27 cellular contexts compared by ENCODE assay signal in genomic region chr22:32494971-32495370, GRCh38. TPM values are rescaled to one million over a fixed set of nuclear protein-coding genes. Genes with fewer than 3 reads are reported as not detected.
DNase-seq lines count a peak whose midpoint lies in the region; ATAC-seq, FAIRE-seq and TF ChIP-seq lines count a peak whose summit lies in the region.
"Had no signal": no experiment of that assay in that cellular context is flagged by ENCODE, and none has a peak within 500 bp of the region (broad histone marks: within the 10 kb centered on the region; RNA-seq: fewer than 3 reads in every experiment).

No MANE protein-coding gene starts in this region.

- H3K14ac ChIP-seq in H1 (ENCODE audit: insufficient read length) = no peak overlapping the region

- H3K9ac ChIP-seq in H1 (replicated peaks in 1 of 4; ENCODE audit: extremely low read depth in 1 of 4, low read depth in 3 of 4, low read length in 3 of 4) = no peak overlapping the region
- no peak overlapping the region for H3K9ac ChIP-seq in mammary epithelial cell (ENCODE audit: insufficient read depth, low read length)
- H3K9ac ChIP-seq: BLaER1 treated with 17β-estradiol and CSF1 and Interleukin-3, amounts not matched to agents 10 nM and 100 nM had no signal

- H3K4me3 ChIP-seq in H1 (ENCODE audit: extremely low read depth in 1 of 4, insufficient read depth in 2 of 4, low read depth in 3 of 4, low read length in 4 of 4) = no peak overlapping the region
- no peak overlapping the region for H3K4me3 ChIP-seq in mammary epithelial cell (replicated peaks in 1 of 3; ENCODE audit: insufficient read depth in 1 of 3, low read depth in 2 of 3, low read length in 3 of 3)
- H3K4me3 ChIP-seq: A549; BLaER1 treated with 17β-estradiol and CSF1 and Interleukin-3, amounts not matched to agents 10 nM and 100 nM; SJSA1 had no signal

- intact Hi-C loops in mammary epithelial cell (cut with micrococcal nuclease) = no loop called here

- peak; percentile 19 for FAIRE-seq in H1 (lab: Jason Lieb, UNC)
- FAIRE-seq: A549, D721Med, HTR-8/SVneo had no signal

- H4K91ac ChIP-seq in H1 (replicated peaks; ENCODE audit: insufficient read length, low read length) = no peak overlapping the region

- H3K79me2 ChIP-seq in H1 (ENCODE audit: control insufficient read depth in 1 of 2, insufficient read depth in 2 of 2, low read length in 2 of 2) (no peaks in the 10 kb centered on the region), mammary epithelial cell (ENCODE audit: insufficient read depth, low read length) (peaks cover 6% of the 10 kb centered on the region)

- no peak overlapping the region for H2BK120ac ChIP-seq in H1 (replicated peaks; ENCODE audit: low read depth, low read length)

- no peak for TF ChIP-seq RAD21 in H1 (IDR thresholded peaks at IDR 0.05 in 1 of 2, conservative IDR thresholded peaks at IDR 0.05 in 1 of 2; ENCODE audit: low read depth in 2 of 2, low read length in 2 of 2)

- ATAC-seq in activated T-cell treated with anti-CD3 and anti-CD28 coated beads, Interleukin-2, amount 50 U/mL, for 72 hours (replicated peaks in 1 of 2) = no peak
- ATAC-seq: A549, T-cell had no signal

- H3K4me3 Mint-ChIP-seq in activated T-cell treated with anti-CD3 and anti-CD28 coated beads, Interleukin-2, amount 50 U/mL, for 24 hours = no peak overlapping the region
- no peak overlapping the region for H3K4me3 Mint-ChIP-seq in activated T-cell treated with anti-CD3 and anti-CD28 coated beads, Interleukin-2, amount 50 U/mL, for 72 hours
- no peak overlapping the region for H3K4me3 Mint-ChIP-seq in osteocyte (ENCODE audit: unreplicated experiment)
- H3K4me3 Mint-ChIP-seq: CD4-positive, alpha-beta T cell; T-cell had no signal

- H3K27ac ChIP-seq in H1 (ENCODE audit: low read depth, low read length) (no peak overlapping the region), mammary epithelial cell (ENCODE audit: insufficient read depth, low read depth, low read length) (no peak overlapping the region)
- H3K27ac ChIP-seq: A549; BLaER1 treated with 17β-estradiol and CSF1 and Interleukin-3, amounts not matched to agents 10 nM and 100 nM; SJSA1 had no signal

- H3K9me3 ChIP-seq in H1 (ENCODE audit: insufficient read depth in 2 of 2, low read depth in 1 of 2, low read length in 1 of 2) = no peaks in the 10 kb centered on the region
- H3K9me3 ChIP-seq in mammary epithelial cell (replicated peaks; ENCODE audit: insufficient read depth, low read length) = no peaks in the 10 kb centered on the region
- H3K9me3 ChIP-seq: A549; BLaER1 treated with 17β-estradiol and CSF1 and Interleukin-3, amounts not matched to agents 10 nM and 100 nM; SJSA1 had no signal

- H2BK5ac ChIP-seq in H1 (ENCODE audit: low read depth, low read length) = no peak overlapping the region

- no peak overlapping the region for H3K56ac ChIP-seq in H1 (replicated peaks; ENCODE audit: insufficient read length, low read depth, low read length)

- H3K27me3 Mint-ChIP-seq in activated T-cell treated with anti-CD3 and anti-CD28 coated beads, Interleukin-2, amount 50 U/mL, for 24 hours = no peaks in the 10 kb centered on the region
- H3K27me3 Mint-ChIP-seq in activated T-cell treated with anti-CD3 and anti-CD28 coated beads, Interleukin-2, amount 50 U/mL, for 72 hours (ENCODE audit: low read depth) = no peaks in the 10 kb centered on the region
- H3K27me3 Mint-ChIP-seq in osteocyte (ENCODE audit: unreplicated experiment) = no peaks in the 10 kb centered on the region
- H3K27me3 Mint-ChIP-seq: CD4-positive, alpha-beta T cell; T-cell had no signal

- in situ Hi-C loops in mammary epithelial cell (cut with MboI; ENCODE audit: low sequenced_read_pairs in 2 of 2) = no loop called here

- no peak overlapping the region for H2AK5ac ChIP-seq in H1 (ENCODE audit: low read depth, low read length)

- no peak for TF ChIP-seq EP300 in H1 (IDR thresholded peaks at IDR 0.05; ENCODE audit: borderline replicate concordance in 1 of 2, low read depth in 2 of 2, low read length in 2 of 2)

- 92% methylated on average over 4 of the region's 4 CpGs; no CpG with 5 or more reads in 1 of the 2 experiments for WGBS in H1 (ENCODE audit: extremely low coverage in 1 of 2, insufficient coverage in 1 of 2, insufficient read length in 1 of 2, insufficient replicate concordance in 2 of 2, low coverage in 1 of 2, low lambda C conversion rate in 2 of 2, missing lambda C conversion rate in 1 of 2), 2 experiments
- WGBS in mammary epithelial cell (ENCODE audit: low coverage, missing lambda C conversion rate) = 84% methylated on average over 4 of the region's 4 CpGs

- no peak overlapping the region for H2AFZ ChIP-seq in H1 (ENCODE audit: low read length)
- no peak overlapping the region for H2AFZ ChIP-seq in mammary epithelial cell (ENCODE audit: low read depth, low read length)

- H3K18ac ChIP-seq in H1 (ENCODE audit: extremely low read depth, low read length) = no peak overlapping the region

- H3K36me3 ChIP-seq in H1 (ENCODE audit: control insufficient read depth in 2 of 4, insufficient read depth in 4 of 4, low read length in 3 of 4) (peaks cover 0 to 33% (median 12%) of the 10 kb centered on the region in 4 experiments; a peak in 6 of 8 replicates), mammary epithelial cell (ENCODE audit: insufficient read depth, low read length) (peaks cover 34% of the 10 kb centered on the region)

- no peak for TF ChIP-seq POLR2A in H1 (IDR thresholded peaks at IDR 0.05; ENCODE audit: control extremely low read depth in 1 of 2, low read depth in 2 of 2, low read length in 2 of 2)

- H3K4me1 ChIP-seq in H1 (replicated peaks in 1 of 4; ENCODE audit: control insufficient read depth in 3 of 4, insufficient read depth in 4 of 4, low read length in 3 of 4) (no peaks in the 10 kb centered on the region), mammary epithelial cell (ENCODE audit: insufficient read depth, low read length) (no peaks in the 10 kb centered on the region)
- H3K4me1 ChIP-seq: A549; BLaER1 treated with 17β-estradiol and CSF1 and Interleukin-3, amounts not matched to agents 10 nM and 100 nM; SJSA1 had no signal

- H4K8ac ChIP-seq in H1 (ENCODE audit: extremely low read depth, insufficient read depth, low read length) = no peak overlapping the region

- H3K79me1 ChIP-seq in H1 (ENCODE audit: low read depth, low read length) = no peaks in the 10 kb centered on the region

- no peaks in the 10 kb centered on the region for H3K27me3 ChIP-seq in H1 (replicated peaks in 1 of 4; ENCODE audit: control insufficient read depth in 3 of 4, extremely low read depth in 1 of 4, insufficient read depth in 3 of 4, low read length in 3 of 4)
- no peaks in the 10 kb centered on the region for H3K27me3 ChIP-seq in mammary epithelial cell (ENCODE audit: insufficient read depth, low read length)
- H3K27me3 ChIP-seq: BLaER1 treated with 17β-estradiol and CSF1 and Interleukin-3, amounts not matched to agents 10 nM and 100 nM; SJSA1 had no signal

- H3K4me2 ChIP-seq in H1 (ENCODE audit: insufficient read depth in 1 of 2, low read depth in 2 of 2, low read length in 2 of 2) (no peak overlapping the region), mammary epithelial cell (ENCODE audit: insufficient read depth, low read depth, low read length) (no peak overlapping the region)
- H3K4me2 ChIP-seq: A549; BLaER1 treated with 17β-estradiol and CSF1 and Interleukin-3, amounts not matched to agents 10 nM and 100 nM had no signal

- dilution Hi-C loops in mammary epithelial cell (cut with HindIII; ENCODE audit: low sequenced_read_pairs) = loop anchor here (5.0 kb wide), 1 partner anchor 63 kb away; no protein-coding TSS in a partner anchor

- H4K20me1 ChIP-seq in H1 (replicated peaks in 1 of 2; ENCODE audit: control insufficient read depth in 1 of 2, insufficient read depth in 2 of 2, low read length in 2 of 2) (peaks cover 3 to 7% of the 10 kb centered on the region in 2 experiments), mammary epithelial cell (ENCODE audit: insufficient read depth, low read length) (no peaks in the 10 kb centered on the region)

- no peak overlapping the region for H3K4ac ChIP-seq in H1 (replicated peaks; ENCODE audit: insufficient read length, low read depth, low read length)

- H3K27ac Mint-ChIP-seq in activated T-cell treated with anti-CD3 and anti-CD28 coated beads, Interleukin-2, amount 50 U/mL, for 24 hours = peak overlapping the region; percentile 35
- no peak overlapping the region for H3K27ac Mint-ChIP-seq in activated T-cell treated with anti-CD3 and anti-CD28 coated beads, Interleukin-2, amount 50 U/mL, for 72 hours
- no peak overlapping the region for H3K27ac Mint-ChIP-seq in osteocyte (ENCODE audit: unreplicated experiment)
- H3K27ac Mint-ChIP-seq: CD4-positive, alpha-beta T cell; T-cell had no signal

- no peak overlapping the region for H4K5ac ChIP-seq in H1 (ENCODE audit: insufficient read length, low read depth, low read length)

- CTCF ChIA-PET in H1 (lab: Charles Lee; ENCODE audit: partially characterized antibody) (interaction anchor here (0.6 to 1.4 kb wide), 2 partner anchors 17 to 302 kb away, joined by 3 to 6 read pairs; no protein-coding TSS in a partner anchor), mammary epithelial cell (lab: Charles Lee; ENCODE audit: low non-redundant PET) (no interaction called here)

- no peaks in the 10 kb centered on the region for H3K9me3 Mint-ChIP-seq in activated T-cell treated with anti-CD3 and anti-CD28 coated beads, Interleukin-2, amount 50 U/mL, for 24 hours
- H3K9me3 Mint-ChIP-seq in activated T-cell treated with anti-CD3 and anti-CD28 coated beads, Interleukin-2, amount 50 U/mL, for 72 hours = no peaks in the 10 kb centered on the region
- H3K9me3 Mint-ChIP-seq in osteocyte (ENCODE audit: unreplicated experiment) = no peaks in the 10 kb centered on the region
- H3K9me3 Mint-ChIP-seq: CD4-positive, alpha-beta T cell; T-cell had no signal

- no TSS peak for BruUV-seq in mammary epithelial cell (replicated peaks; lab: Mats Ljungman, UMichigan)

- H2BK20ac ChIP-seq in H1 (ENCODE audit: low read length) = no peak overlapping the region

- H2BK15ac ChIP-seq in H1 (ENCODE audit: low read length) = no peak overlapping the region

- TF ChIP-seq CTCF in H1 (IDR thresholded peaks at IDR 0.05; ENCODE audit: control extremely low read depth in 1 of 3, insufficient read depth in 1 of 3, low read depth in 1 of 3, low read length in 3 of 3) (no peak), osteocyte (IDR thresholded peaks at IDR 0.05) (no peak), mammary epithelial cell (conservative IDR thresholded peaks at IDR 0.05 in 1 of 2, IDR thresholded peaks at IDR 0.05 in 1 of 2; ENCODE audit: extremely low read depth in 1 of 2, insufficient read depth in 1 of 2, low read depth in 1 of 2, low read length in 2 of 2) (no peak)

- H3K23ac ChIP-seq in H1 (ENCODE audit: insufficient read length) = no peak overlapping the region

- H3K36me3 Mint-ChIP-seq in activated T-cell treated with anti-CD3 and anti-CD28 coated beads, Interleukin-2, amount 50 U/mL, for 24 hours (ENCODE audit: low read depth) = peaks cover 95% of the 10 kb centered on the region
- peaks cover 18 to 41% of the 10 kb centered on the region in 2 donors for H3K36me3 Mint-ChIP-seq in activated T-cell treated with anti-CD3 and anti-CD28 coated beads, Interleukin-2, amount 50 U/mL, for 72 hours (ENCODE audit: insufficient read depth in 2 of 2)
- H3K36me3 Mint-ChIP-seq in osteocyte (ENCODE audit: unreplicated experiment) = peaks cover 75% of the 10 kb centered on the region

- H3K23me2 ChIP-seq in H1 (ENCODE audit: low read depth, low read length) = no peaks in the 10 kb centered on the region

- DNase-seq in activated T-cell treated with anti-CD3 and anti-CD28 coated beads, Interleukin-2, amount 50 U/mL, for 24 hours = no peak
- DNase-seq in activated T-cell treated with anti-CD3 and anti-CD28 coated beads, Interleukin-2, amount 50 U/mL, for 72 hours = no peak
- DNase-seq in NCI-H524 (lab: John Stamatoyannopoulos, UW) (peak; percentile 49 to 85), NCI-H82 (lab: John Stamatoyannopoulos, UW) (peak; percentile 78), H1 (ENCODE audit: low read depth in 1 of 2, low spot score in 2 of 2) (no peak), osteocyte (ENCODE audit: extremely low spot score, unreplicated experiment) (no peak), mammary epithelial cell (no peak), glomerular visceral epithelial cell (ENCODE audit: extremely low spot score) (no peak)
- DNase-seq: AML-193; CD4-positive, alpha-beta T cell; GOT3; HCEC 1CT; KBM-7; NCI-H1105 treated with DMSO at 0.1 percent for 48 hours; NCI-H146; NCI-H1930; NCI-H748 treated with DMSO at 0.1 percent for 48 hours; Right ventricle myocardium superior; RPMI8226; T-cell had no signal

- POLR2A ChIA-PET in H1 (lab: Charles Lee; ENCODE audit: partially characterized antibody) = no interaction called here

- no peaks in the 10 kb centered on the region for H3K4me1 Mint-ChIP-seq in activated T-cell treated with anti-CD3 and anti-CD28 coated beads, Interleukin-2, amount 50 U/mL, for 24 hours (ENCODE audit: low read depth)
- H3K4me1 Mint-ChIP-seq in activated T-cell treated with anti-CD3 and anti-CD28 coated beads, Interleukin-2, amount 50 U/mL, for 72 hours (ENCODE audit: low read depth) = no peaks in the 10 kb centered on the region
- H3K4me1 Mint-ChIP-seq in osteocyte (ENCODE audit: unreplicated experiment) = no peaks in the 10 kb centered on the region
- H3K4me1 Mint-ChIP-seq: T-cell had no signal

- no peak overlapping the region for H2BK12ac ChIP-seq in H1 (ENCODE audit: low read depth, low read length)

RNA-seq across cellular contexts. Expression of gene FBXO7, which starts 20.4 kb away (rescaled TPM):
- total RNA-seq in activated T-cell treated with anti-CD3 and anti-CD28 coated beads, Interleukin-2, amount 50 U/mL, for 72 hours = 100 to 1,000 TPM in 1 of 2 donors, 10 to 100 TPM in 1; 96.1 to 103 TPM
- 59.1 and 62.7 TPM in 2 replicates for total RNA-seq in H1 (2021; fragmentation: NEBNext Ultra II Directional; extraction: Animal tissue kit (Norgen Biotek cat#: 25700))
- 59.5 and 76.1 TPM in 2 replicates for polyA plus RNA-seq in H1 (2011; rRNA removed)
- polyA plus RNA-seq in H1 (2011; cell fraction: cytosol; rRNA removed) = 63.8 TPM
- polyA plus RNA-seq in H1 (2011; cell fraction: nucleus; rRNA removed) = 43.0 TPM
- 50.5 to 58.7 TPM (median 52.5 TPM) in 4 replicates for polyA plus RNA-seq in H1 (2012, experiment 1 of 2)
- 39.6 TPM for polyA plus RNA-seq in H1 (2012, experiment 2 of 2)
- 50.8 TPM for polyA plus RNA-seq in H1 (2013, experiment 1 of 2)
- 50.1 TPM for polyA plus RNA-seq in H1 (2013, experiment 2 of 2)
- polyA minus RNA-seq in H1 (2011; rRNA and poly(A)+ RNA removed) = 103 and 107 TPM in 2 replicates
- polyA minus RNA-seq in H1 (2011; cell fraction: cytosol; rRNA and poly(A)+ RNA removed) = 32.2 TPM
- 34.3 TPM for polyA minus RNA-seq in H1 (2011; cell fraction: nucleus; rRNA and poly(A)+ RNA removed)
- 84.7 and 86.9 TPM in 2 replicates for total RNA-seq in osteocyte
- total RNA-seq in mammary epithelial cell = 10 to 100 TPM; 67.2 to 69.0 TPM
- polyA plus RNA-seq in mammary epithelial cell = 93.7 TPM
- 90.6 TPM for polyA minus RNA-seq in mammary epithelial cell

RNA-seq across cellular contexts. Expression of gene BPIFC, which starts 30.7 kb away (rescaled TPM):
- not detected for total RNA-seq in activated T-cell treated with anti-CD3 and anti-CD28 coated beads, Interleukin-2, amount 50 U/mL, for 72 hours
- total RNA-seq in H1 (2021; fragmentation: NEBNext Ultra II Directional; extraction: Animal tissue kit (Norgen Biotek cat#: 25700)) = not detected in 2 replicates
- polyA plus RNA-seq in H1 (2011; rRNA removed) (not detected in 2 replicates), mammary epithelial cell (not detected)
- not detected for polyA plus RNA-seq in H1 (2011; cell fraction: cytosol; rRNA removed)
- polyA plus RNA-seq in H1 (2011; cell fraction: nucleus; rRNA removed) = not detected
- polyA plus RNA-seq in H1 (2012, experiment 1 of 2) = not detected in 4 replicates
- polyA plus RNA-seq in H1 (2012, experiment 2 of 2) = not detected
- not detected for polyA plus RNA-seq in H1 (2013, experiment 1 of 2)
- not detected for polyA plus RNA-seq in H1 (2013, experiment 2 of 2)
- not detected in 2 replicates for polyA minus RNA-seq in H1 (2011; rRNA and poly(A)+ RNA removed)
- polyA minus RNA-seq in H1 (2011; cell fraction: cytosol; rRNA and poly(A)+ RNA removed) = not detected
- polyA minus RNA-seq in H1 (2011; cell fraction: nucleus; rRNA and poly(A)+ RNA removed) = not detected
- total RNA-seq in osteocyte (not detected in 2 replicates), mammary epithelial cell (not detected)
- not detected for polyA minus RNA-seq in mammary epithelial cell
- total RNA-seq: CD4-positive, alpha-beta T cell; LHCN-M2; MCF 10A; Right ventricle myocardium superior; SJSA1; T-cell had no signal
- polyA plus RNA-seq: A549 had no signal

Comparison
In these comparisons a context has a peak if more than half of its experiments do, and no peak if none do; other contexts are left out.
1. DNase-seq: peak in NCI-H524 (2 of 2) and NCI-H82 (single experiment); none in activated T-cell treated with anti-CD3 and anti-CD28 coated beads, Interleukin-2, amount 50 U/mL, for 24 hours (single experiment), activated T-cell treated with anti-CD3 and anti-CD28 coated beads, Interleukin-2, amount 50 U/mL, for 72 hours (0 of 2), H1 (0 of 2), osteocyte (single experiment), mammary epithelial cell (single experiment) and glomerular visceral epithelial cell (single experiment).